Comparison of ENCODE assay signal across 2 cellular contexts in the genomic region with DNA sequence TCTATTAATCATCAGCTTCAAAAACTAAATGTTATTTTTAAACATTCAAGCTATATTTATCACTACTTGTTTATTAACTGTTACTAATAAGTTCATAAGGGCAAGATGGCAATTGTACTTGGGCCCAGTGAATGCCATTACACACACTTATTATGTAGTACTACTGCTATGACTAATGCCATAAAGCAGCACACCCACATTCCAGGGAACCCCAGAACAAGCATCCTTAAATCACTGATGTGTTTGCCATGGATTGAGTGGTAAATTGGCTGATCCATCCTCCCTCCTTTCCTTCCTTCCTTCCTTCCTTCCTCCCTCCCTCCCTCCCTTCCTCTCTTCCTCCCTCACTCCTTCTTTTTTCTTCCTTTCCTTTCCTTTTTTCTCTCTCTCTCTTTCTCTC.
TF ChIP-seq lines count a peak whose summit lies in the region.

No MANE protein-coding gene starts in this region.

TF ChIP-seq in IMR-90, 13 proteins besides CTCF, POLR2A, EP300 and RAD21:
- TF ChIP-seq ELK1 (IDR thresholded peaks at IDR 0.05; ENCODE audit: borderline replicate concordance, low read depth, low read length): no peak
- TF ChIP-seq NFE2L2 (IDR thresholded peaks at IDR 0.05; ENCODE audit: low read depth, low read length): no peak

TF ChIP-seq in K562, 482 proteins besides CTCF, POLR2A, EP300 and RAD21:
- peak; percentile 27 for TF ChIP-seq CBFA2T3 (IDR thresholded peaks at IDR 0.05)
- no peak for TF ChIP-seq PYGO2 (tag; IDR thresholded peaks at IDR 0.05)
- TF ChIP-seq HMG20A (CRISPR knock-in tag; conservative IDR thresholded peaks at IDR 0.05): no peak
- no peak for TF ChIP-seq ZNF717 (CRISPR knock-in tag; IDR thresholded peaks at IDR 0.05)
- TF ChIP-seq PCBP1 (IDR thresholded peaks at IDR 0.05; ENCODE audit: low read depth, low read length, poor library complexity, severe bottlenecking): no peak
- TF ChIP-seq, protein P1, sequence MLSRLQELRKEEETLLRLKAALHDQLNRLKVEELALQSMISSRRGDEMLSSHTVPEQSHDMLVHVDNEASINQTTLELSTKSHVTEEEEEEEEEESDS (CRISPR knock-in tag; IDR thresholded peaks at IDR 0.05): no peak
- TF ChIP-seq TEAD1 (CRISPR knock-in tag; IDR thresholded peaks at IDR 0.05): no peak
- TF ChIP-seq ZNF512 (tag; IDR thresholded peaks at IDR 0.05): 0 out of 2 replicates have a peak, but pooled peaks have one; percentile 15
- TF ChIP-seq, protein P2, sequence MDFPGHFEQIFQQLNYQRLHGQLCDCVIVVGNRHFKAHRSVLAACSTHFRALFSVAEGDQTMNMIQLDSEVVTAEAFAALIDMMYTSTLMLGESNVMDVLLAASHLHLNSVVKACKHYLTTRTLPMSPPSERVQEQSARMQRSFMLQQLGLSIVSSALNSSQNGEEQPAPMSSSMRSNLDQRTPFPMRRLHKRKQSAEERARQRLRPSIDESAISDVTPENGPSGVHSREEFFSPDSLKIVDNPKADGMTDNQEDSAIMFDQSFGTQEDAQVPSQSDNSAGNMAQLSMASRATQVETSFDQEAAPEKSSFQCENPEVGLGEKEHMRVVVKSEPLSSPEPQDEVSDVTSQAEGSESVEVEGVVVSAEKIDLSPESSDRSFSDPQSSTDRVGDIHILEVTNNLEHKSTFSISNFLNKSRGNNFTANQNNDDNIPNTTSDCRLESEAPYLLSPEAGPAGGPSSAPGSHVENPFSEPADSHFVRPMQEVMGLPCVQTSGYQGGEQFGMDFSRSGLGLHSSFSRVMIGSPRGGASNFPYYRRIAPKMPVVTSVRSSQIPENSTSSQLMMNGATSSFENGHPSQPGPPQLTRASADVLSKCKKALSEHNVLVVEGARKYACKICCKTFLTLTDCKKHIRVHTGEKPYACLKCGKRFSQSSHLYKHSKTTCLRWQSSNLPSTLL (IDR thresholded peaks at IDR 0.05): no peak
